In the genomic region with DNA sequence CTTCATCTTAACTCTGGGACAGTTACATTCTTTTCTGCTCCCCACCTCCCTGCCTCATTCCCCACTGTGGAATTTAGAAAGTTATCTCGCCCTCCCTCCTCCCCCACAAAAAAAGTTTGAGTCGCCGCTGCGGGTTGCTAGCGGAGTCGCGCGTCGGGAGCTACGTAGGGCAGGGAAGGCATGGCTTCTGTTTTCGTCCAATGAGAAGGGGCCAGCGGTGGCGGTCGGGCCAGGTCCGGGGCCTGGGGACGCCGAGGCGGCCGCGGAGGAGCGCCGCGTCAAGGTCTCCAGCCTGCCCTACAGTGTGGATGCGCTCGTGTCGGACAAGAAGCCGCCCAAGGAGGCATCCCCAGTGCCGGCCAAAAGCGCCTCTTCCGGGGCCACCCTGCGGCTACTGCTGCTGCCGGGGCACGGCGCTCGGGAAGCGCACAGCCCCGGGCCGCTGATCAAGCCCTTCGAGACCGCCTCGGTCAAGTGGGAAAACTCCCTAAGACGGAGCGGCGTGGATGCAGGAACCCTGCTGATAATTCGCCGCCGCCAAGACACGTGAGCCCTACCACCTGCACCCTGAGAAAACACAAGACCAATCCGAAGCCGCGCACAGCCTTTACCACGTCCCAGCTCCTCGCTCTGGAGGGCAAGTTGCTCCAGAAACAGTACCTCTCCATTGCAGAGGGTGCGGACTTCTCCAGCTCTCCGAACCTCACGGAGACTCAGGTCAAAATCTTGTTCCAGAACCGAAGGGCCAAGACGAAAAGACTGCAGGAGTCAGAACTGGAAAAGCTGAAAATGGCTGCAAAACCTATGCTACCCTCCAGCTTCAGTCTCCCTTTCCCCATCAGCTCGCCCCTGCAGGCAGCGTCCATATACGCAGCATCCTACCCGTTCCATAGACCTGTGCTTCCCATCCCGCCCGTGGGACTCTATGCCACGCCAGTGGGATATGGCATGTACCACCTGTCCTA, we compare ENCODE assay signal across 1 cellular context.
A peak's percentile ranks its signal among the peaks of the same experiment; 100 is the strongest.
TF ChIP-seq lines count a peak whose summit lies in the region.

No MANE protein-coding gene starts in this region.

TF ChIP-seq in GM12878, 131 proteins besides CTCF, POLR2A, EP300 and RAD21:
- no peak for TF ChIP-seq HDAC2 (IDR thresholded peaks at IDR 0.05)
- peak; percentile 85 for TF ChIP-seq SUZ12 (IDR thresholded peaks at IDR 0.05; ENCODE audit: unreplicated experiment)
- no peak for TF ChIP-seq PML (IDR thresholded peaks at IDR 0.05; ENCODE audit: low read length)
- TF ChIP-seq TCF12 (IDR thresholded peaks at IDR 0.05; ENCODE audit: low read depth, low read length): no peak
- TF ChIP-seq SIX5 (IDR thresholded peaks at IDR 0.05; ENCODE audit: low read depth, low read length, severe bottlenecking): no peak
